Comparison of ENCODE assay signal across 23 cellular contexts in the genomic region with DNA sequence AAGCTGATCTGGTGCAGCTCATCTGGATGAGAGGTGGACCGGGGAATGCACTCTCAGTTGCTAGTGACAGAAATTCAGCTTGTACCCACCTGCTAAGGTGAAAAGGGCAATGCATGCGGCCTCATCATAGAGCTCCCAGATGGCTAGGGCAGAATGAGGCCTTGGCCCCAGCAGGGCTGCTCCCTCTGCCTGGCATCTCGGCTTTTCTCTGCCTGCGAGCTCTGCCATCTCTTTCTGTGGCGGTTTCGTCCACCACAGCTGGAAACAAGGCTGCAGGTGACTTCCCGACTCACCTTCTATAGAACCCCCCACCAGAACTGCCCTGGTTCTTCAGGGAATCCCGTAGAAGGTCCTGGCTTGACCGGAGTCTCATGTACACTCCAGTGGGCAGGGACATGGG.
DNase-seq lines count a peak whose midpoint lies in the region; ATAC-seq, FAIRE-seq and TF ChIP-seq lines count a peak whose summit lies in the region.
"Had no signal": no experiment of that assay in that cellular context is flagged by ENCODE, and none has a peak within 500 bp of the region (broad histone marks: within the 10 kb centered on the region; RNA-seq: fewer than 3 reads in every experiment).

No MANE protein-coding gene starts in this region.

- H4K20me1 ChIP-seq in H1 (replicated peaks in 1 of 2; ENCODE audit: control insufficient read depth in 1 of 2, insufficient read depth in 2 of 2, low read length in 2 of 2) (no peaks in the 10 kb centered on the region), neural progenitor cell (ENCODE audit: low read depth) (no peaks in the 10 kb centered on the region)

- no peak for TF ChIP-seq POLR2A in A549 (IDR thresholded peaks at IDR 0.05; ENCODE audit: low read length)
- no peak for TF ChIP-seq POLR2A in H1 (IDR thresholded peaks at IDR 0.05; ENCODE audit: control extremely low read depth in 1 of 2, low read depth in 2 of 2, low read length in 2 of 2)
- no peak for TF ChIP-seq POLR2A in sigmoid colon (IDR thresholded peaks at IDR 0.05)
- TF ChIP-seq POLR2A in H54 (IDR thresholded peaks at IDR 0.05; ENCODE audit: low read depth, low read length): no peak

- peaks cover 15% of the 10 kb centered on the region for H3F3A ChIP-seq in neural progenitor cell (ENCODE audit: low read depth)

- H2BK12ac ChIP-seq in H1 (ENCODE audit: low read depth, low read length): no peak overlapping the region

- no peaks in the 10 kb centered on the region for H3K79me1 ChIP-seq in H1 (ENCODE audit: low read depth, low read length)

- H3K27me3 Mint-ChIP-seq in neural progenitor cell (ENCODE audit: insufficient read depth, low read depth): peaks cover 4% of the 10 kb centered on the region
- H3K27me3 Mint-ChIP-seq in activated naive CD4-positive, alpha-beta T cell treated with anti-CD3 and anti-CD28 coated beads for 36 hours (ENCODE audit: low read depth): peaks cover 20% of the 10 kb centered on the region

- TF ChIP-seq RAD21 in A549 (conservative IDR thresholded peaks at IDR 0.05 in 1 of 2, IDR thresholded peaks at IDR 0.05 in 1 of 2) (no peak), H1 (IDR thresholded peaks at IDR 0.05 in 1 of 2, conservative IDR thresholded peaks at IDR 0.05 in 1 of 2; ENCODE audit: low read depth in 2 of 2, low read length in 2 of 2) (no peak)

- H3K56ac ChIP-seq in H1 (replicated peaks; ENCODE audit: insufficient read length, low read depth, low read length): no peak overlapping the region

- POLR2A ChIA-PET in A549 (lab: Yijun Ruan, JAX): no interaction called here
- POLR2A ChIA-PET in H1 (lab: Charles Lee; ENCODE audit: partially characterized antibody): no interaction called here

- no peak for ATAC-seq in A549

- FAIRE-seq in A549 (lab: Jason Lieb, UNC) (no peak), H1 (lab: Jason Lieb, UNC) (no peak), H54 (lab: Jason Lieb, UNC) (no peak)
- FAIRE-seq: A204.1, GM18507 had no signal

- peak overlapping the region; percentile 29 for H3K4ac ChIP-seq in H1 (replicated peaks; ENCODE audit: insufficient read length, low read depth, low read length)

- H3K23me2 ChIP-seq in H1 (ENCODE audit: low read depth, low read length): no peaks in the 10 kb centered on the region

- 87% methylated on average over 9 of the region's 9 CpGs for WGBS in A549 (ENCODE audit: missing lambda C conversion rate)
- 88% methylated on average over 9 of the region's 9 CpGs; no CpG with 5 or more reads in 1 of the 2 experiments for WGBS in H1 (ENCODE audit: extremely low coverage in 1 of 2, insufficient coverage in 1 of 2, insufficient read length in 1 of 2, insufficient replicate concordance in 2 of 2, low coverage in 1 of 2, low lambda C conversion rate in 2 of 2, missing lambda C conversion rate in 1 of 2), 2 experiments
- WGBS in sigmoid colon, 2 donors: 92 to 93% methylated on average over 9 of the region's 9 CpGs

- TF ChIP-seq CTCF in A549 (IDR thresholded peaks at IDR 0.05) (no peak), H1 (IDR thresholded peaks at IDR 0.05; ENCODE audit: control extremely low read depth in 1 of 3, insufficient read depth in 1 of 3, low read depth in 1 of 3, low read length in 3 of 3) (no peak), neural progenitor cell (IDR thresholded peaks at IDR 0.05) (no peak), sigmoid colon (IDR thresholded peaks at IDR 0.05) (no peak)

- H3K23ac ChIP-seq in H1 (ENCODE audit: insufficient read length): no peak overlapping the region

- H2BK15ac ChIP-seq in H1 (ENCODE audit: low read length): no peak overlapping the region

- H4K8ac ChIP-seq in H1 (ENCODE audit: extremely low read depth, insufficient read depth, low read length): no peak overlapping the region

- H3K9ac ChIP-seq in H1 (replicated peaks in 1 of 4; ENCODE audit: extremely low read depth in 1 of 4, low read depth in 3 of 4, low read length in 3 of 4) (no peak overlapping the region), neural progenitor cell (no peak overlapping the region)

- H3K9me3 ChIP-seq in A549 (no peaks in the 10 kb centered on the region), H1 (ENCODE audit: insufficient read depth in 2 of 2, low read depth in 1 of 2, low read length in 1 of 2) (no peaks in the 10 kb centered on the region), neural progenitor cell (ENCODE audit: low read depth) (no peaks in the 10 kb centered on the region), sigmoid colon (no peaks in the 10 kb centered on the region)

- H3K4me1 ChIP-seq in A549 (peaks cover 19% of the 10 kb centered on the region), H1 (replicated peaks in 1 of 4; ENCODE audit: control insufficient read depth in 3 of 4, insufficient read depth in 4 of 4, low read length in 3 of 4) (peaks cover 2 to 19% (median 13%) of the 10 kb centered on the region in 4 experiments), neural progenitor cell (peaks cover 19% of the 10 kb centered on the region), sigmoid colon (peaks cover 0 to 41% (median 32%) of the 10 kb centered on the region in 4 donors)

- no peak overlapping the region for H3K4me3 Mint-ChIP-seq in neural progenitor cell
- no peak overlapping the region for H3K4me3 Mint-ChIP-seq in activated naive CD4-positive, alpha-beta T cell treated with anti-CD3 and anti-CD28 coated beads for 36 hours
- H3K4me3 Mint-ChIP-seq: CD4-positive, alpha-beta memory T cell had no signal

- no peaks in the 10 kb centered on the region for H3K27me3 ChIP-seq in H1 (replicated peaks in 1 of 4; ENCODE audit: control insufficient read depth in 3 of 4, extremely low read depth in 1 of 4, insufficient read depth in 3 of 4, low read length in 3 of 4)
- H3K27me3 ChIP-seq in neural progenitor cell: no peaks in the 10 kb centered on the region
- no peaks in the 10 kb centered on the region for H3K27me3 ChIP-seq in sigmoid colon

- no peak for TF ChIP-seq EP300 in A549 (IDR thresholded peaks at IDR 0.05)
- TF ChIP-seq EP300 in H1 (IDR thresholded peaks at IDR 0.05; ENCODE audit: borderline replicate concordance in 1 of 2, low read depth in 2 of 2, low read length in 2 of 2): no peak
- TF ChIP-seq EP300 in sigmoid colon (IDR thresholded peaks at IDR 0.05): no peak

- no peak overlapping the region for H2AK5ac ChIP-seq in H1 (ENCODE audit: low read depth, low read length)

- no peak overlapping the region for H3K18ac ChIP-seq in H1 (ENCODE audit: extremely low read depth, low read length)

- H3K79me2 ChIP-seq in H1 (ENCODE audit: control insufficient read depth in 1 of 2, insufficient read depth in 2 of 2, low read length in 2 of 2) (no peaks in the 10 kb centered on the region), neural progenitor cell (ENCODE audit: low read depth) (peaks cover 5% of the 10 kb centered on the region)

- peaks cover 10% of the 10 kb centered on the region for H3K36me3 Mint-ChIP-seq in neural progenitor cell
- H3K36me3 Mint-ChIP-seq in activated naive CD4-positive, alpha-beta T cell treated with anti-CD3 and anti-CD28 coated beads for 36 hours (ENCODE audit: low read depth): no peaks in the 10 kb centered on the region
- H3K36me3 Mint-ChIP-seq: CD4-positive, alpha-beta memory T cell had no signal

- H2BK5ac ChIP-seq in H1 (ENCODE audit: low read depth, low read length): no peak overlapping the region

- peaks cover 60% of the 10 kb centered on the region for H3K4me1 Mint-ChIP-seq in neural progenitor cell
- no peaks in the 10 kb centered on the region for H3K4me1 Mint-ChIP-seq in activated naive CD4-positive, alpha-beta T cell treated with anti-CD3 and anti-CD28 coated beads for 36 hours (ENCODE audit: low read depth)
- H3K4me1 Mint-ChIP-seq: CD4-positive, alpha-beta memory T cell had no signal

- no peak overlapping the region for H3K4me3 ChIP-seq in A549
- H3K4me3 ChIP-seq in H1 (ENCODE audit: extremely low read depth in 1 of 4, insufficient read depth in 2 of 4, low read depth in 3 of 4, low read length in 4 of 4): no peak overlapping the region
- no peak overlapping the region for H3K4me3 ChIP-seq in neural progenitor cell
- H3K4me3 ChIP-seq in sigmoid colon: no peak overlapping the region

- DNase-seq in A549 (ENCODE audit: low read depth in 1 of 2, low spot score in 1 of 2) (no peak), H1 (ENCODE audit: low read depth in 1 of 2, low spot score in 2 of 2) (no peak), neural progenitor cell (ENCODE audit: low spot score) (no peak), sigmoid colon (no peak), NCI-H1436 treated with DMSO at 0.1 percent for 48 hours (lab: John Stamatoyannopoulos, UW) (no peak), H54 (ENCODE audit: insufficient read length, low spot score) (no peak), G401 (ENCODE audit: low spot score) (no peak)
- DNase-seq in activated naive CD4-positive, alpha-beta T cell treated with anti-CD3 and anti-CD28 coated beads for 36 hours: no peak
- DNase-seq: C1 segment of cervical spinal cord; CD4-positive, alpha-beta memory T cell; COR-L47; DMS79 treated with DMSO at 0.1 percent for 48 hours; H7; NCI-H1048; NCI-H1417; NCI-H1694 treated with DMSO at 0.1 percent for 48 hours; NCI-H2081; NCI-H2227 treated with DMSO at 0.1 percent for 48 hours; NCI-H526 treated with DMSO at 0.1 percent for 48 hours; SHP77 treated with DMSO at 0.1 percent for 48 hours had no signal

- H3K27ac ChIP-seq in A549 (peak overlapping the region; percentile 27 to 57; a peak in 4 of 6 replicates), H1 (ENCODE audit: low read depth, low read length) (no peak overlapping the region), neural progenitor cell (no peak overlapping the region), sigmoid colon (peak overlapping the region; percentile 19 to 88 (median 86))
- H3K27ac ChIP-seq: RWPE1 had no signal

- peaks cover 5% of the 10 kb centered on the region for H3K9me3 Mint-ChIP-seq in neural progenitor cell
- no peaks in the 10 kb centered on the region for H3K9me3 Mint-ChIP-seq in activated naive CD4-positive, alpha-beta T cell treated with anti-CD3 and anti-CD28 coated beads for 36 hours

- no peak overlapping the region for H3K14ac ChIP-seq in H1 (ENCODE audit: insufficient read length)

- in situ Hi-C loops in G401 (cut with HindIII; ENCODE audit: low sequenced_read_pairs): no loop called here

- H2AFZ ChIP-seq in H1 (ENCODE audit: low read length): no peak overlapping the region
- H2AFZ ChIP-seq in neural progenitor cell (replicated peaks): no peak overlapping the region

- H3K4me2 ChIP-seq in A549: no peak overlapping the region
- H3K4me2 ChIP-seq in H1 (ENCODE audit: insufficient read depth in 1 of 2, low read depth in 2 of 2, low read length in 2 of 2): no peak overlapping the region
- no peak overlapping the region for H3K4me2 ChIP-seq in neural progenitor cell

- H4K5ac ChIP-seq in H1 (ENCODE audit: insufficient read length, low read depth, low read length): no peak overlapping the region

- peak overlapping the region; percentile 76 for H3K27ac Mint-ChIP-seq in neural progenitor cell
- H3K27ac Mint-ChIP-seq in activated naive CD4-positive, alpha-beta T cell treated with anti-CD3 and anti-CD28 coated beads for 36 hours: no peak overlapping the region
- H3K27ac Mint-ChIP-seq: CD4-positive, alpha-beta memory T cell had no signal

- H2BK20ac ChIP-seq in H1 (ENCODE audit: low read length): no peak overlapping the region

- H2BK120ac ChIP-seq in H1 (replicated peaks; ENCODE audit: low read depth, low read length): no peak overlapping the region

- H4K91ac ChIP-seq in H1 (replicated peaks; ENCODE audit: insufficient read length, low read length): no peak overlapping the region

- CTCF ChIA-PET in A549 (lab: Yijun Ruan, JAX): interaction anchor here (0.7 to 3.7 kb wide), 6 partner anchors 9 to 149 kb away, joined by 3 to 35 read pairs (median 4); a partner anchor contains a TSS
- CTCF ChIA-PET in H1 (lab: Charles Lee; ENCODE audit: partially characterized antibody): interaction anchor here (0.7 to 4.1 kb wide), 6 partner anchors 8 to 228 kb away, joined by 3 to 30 read pairs (median 3); a partner anchor contains a TSS
- CTCF ChIA-PET in activated naive CD4-positive, alpha-beta T cell treated with anti-CD3 and anti-CD28 coated beads for 36 hours (lab: Charles Lee): no interaction called here

- H3K36me3 ChIP-seq in H1 (ENCODE audit: control insufficient read depth in 2 of 4, insufficient read depth in 4 of 4, low read length in 3 of 4): no peaks in the 10 kb centered on the region; a peak in 1 of 8 replicates
- H3K36me3 ChIP-seq in neural progenitor cell: no peaks in the 10 kb centered on the region
- H3K36me3 ChIP-seq in sigmoid colon: peaks cover 0 to 8% (median 0%) of the 10 kb centered on the region in 4 donors

- intact Hi-C loops in sigmoid colon (cut with DNase I): no loop called here
- intact Hi-C loops in activated naive CD4-positive, alpha-beta T cell treated with anti-CD3 and anti-CD28 coated beads for 36 hours (cut with micrococcal nuclease): no loop called here

Comparison
In these comparisons a context has a peak if more than half of its experiments do, and no peak if none do; other contexts are left out.
1. H3K27ac ChIP-seq: peak in A549 (2 of 2) and sigmoid colon (4 of 4); none in H1 (single experiment) and neural progenitor cell (single experiment).